1 cellular context compared by ENCODE assay signal in genomic region chr10:63718006-63718405, GRCh38.
TF ChIP-seq lines count a peak whose summit lies in the region.

No MANE protein-coding gene starts in this region.

TF ChIP-seq in IMR-90, 13 proteins besides CTCF, POLR2A, EP300 and RAD21 (continued from another document):
- TF ChIP-seq CEBPB (IDR thresholded peaks at IDR 0.05; ENCODE audit: low read depth, low read length) = no peak
- TF ChIP-seq FOS (IDR thresholded peaks at IDR 0.05; ENCODE audit: low read depth, low read length) = no peak
- TF ChIP-seq ELK1 (IDR thresholded peaks at IDR 0.05; ENCODE audit: borderline replicate concordance, low read depth, low read length) = no peak
- TF ChIP-seq CHD1 (IDR thresholded peaks at IDR 0.05; ENCODE audit: low read depth, low read length) = no peak
- TF ChIP-seq NFE2L2 (IDR thresholded peaks at IDR 0.05; ENCODE audit: low read depth, low read length) = no peak
- TF ChIP-seq MXI1 (IDR thresholded peaks at IDR 0.05; ENCODE audit: borderline replicate concordance, low read depth, low read length) = no peak
- TF ChIP-seq SMC3 (IDR thresholded peaks at IDR 0.05; ENCODE audit: low read depth, low read length) = no peak
- TF ChIP-seq USF2 (IDR thresholded peaks at IDR 0.05; ENCODE audit: low read depth, low read length) = no peak
- no peak for TF ChIP-seq MAZ (IDR thresholded peaks at IDR 0.05; ENCODE audit: borderline replicate concordance, low read depth, low read length)
